10 cellular contexts compared by ENCODE assay signal in the genomic region with DNA sequence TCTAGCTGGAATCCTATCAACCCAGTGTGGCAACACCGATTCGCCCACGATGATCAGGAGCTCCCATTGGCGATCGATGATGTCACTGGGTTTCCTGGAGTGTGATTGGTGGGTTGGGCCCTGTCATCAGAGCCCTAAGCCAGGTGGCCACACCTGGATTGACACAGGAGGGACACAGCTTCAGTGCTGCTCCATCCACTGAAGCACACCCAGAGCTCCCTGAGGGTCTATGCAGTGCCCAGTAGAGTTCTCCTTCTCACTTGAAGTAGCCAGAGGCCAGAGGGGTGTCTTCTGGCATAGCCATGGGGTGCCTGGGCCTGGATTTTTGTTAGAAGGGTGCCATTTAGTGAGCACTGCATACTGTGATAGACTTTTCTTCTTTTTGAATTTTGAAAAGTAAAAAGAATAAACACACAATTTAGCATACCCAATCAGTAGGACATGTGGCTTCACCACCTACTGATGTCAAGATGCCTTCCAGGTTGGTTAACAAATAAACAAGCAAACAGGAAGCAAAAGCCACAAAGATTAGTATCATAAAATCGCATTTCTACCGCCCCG.
DNase-seq lines count a peak whose midpoint lies in the region; TF ChIP-seq lines count a peak whose summit lies in the region.
"Had no signal": no experiment of that assay in that cellular context is flagged by ENCODE, and none has a peak within 500 bp of the region (broad histone marks: within the 10 kb centered on the region; RNA-seq: fewer than 3 reads in every experiment).

No MANE protein-coding gene starts in this region.

- H3K4me3 ChIP-seq in neural progenitor cell, result no peak overlapping the region

- no peak overlapping the region for H3K9ac ChIP-seq in neural progenitor cell

- H3K79me2 ChIP-seq in neural progenitor cell (ENCODE audit: low read depth), result peaks cover 52% of the 10 kb centered on the region

- H3K4me3 Mint-ChIP-seq in chondrocyte (ENCODE audit: unreplicated experiment), result no peak overlapping the region
- H3K4me3 Mint-ChIP-seq in neural progenitor cell, result no peak overlapping the region
- H3K4me3 Mint-ChIP-seq: stimulated activated naive B cell treated with anti-CD40 and anti-IgM and Interleukin-4, amounts not matched to agents 10 μg/mL and 1 μg/mL and 100 μg/mL, for 72 hours had no signal

- H4K20me1 ChIP-seq in neural progenitor cell (ENCODE audit: low read depth), result peaks cover 67% of the 10 kb centered on the region

- H3K36me3 ChIP-seq in neural progenitor cell, result no peaks in the 10 kb centered on the region

- H3K27me3 Mint-ChIP-seq in chondrocyte (ENCODE audit: low read depth), result no peaks in the 10 kb centered on the region
- peaks cover 5% of the 10 kb centered on the region for H3K27me3 Mint-ChIP-seq in neural progenitor cell (ENCODE audit: insufficient read depth, low read depth)
- H3K27me3 Mint-ChIP-seq: stimulated activated naive B cell treated with anti-CD40 and anti-IgM and Interleukin-4, amounts not matched to agents 10 μg/mL and 1 μg/mL and 100 μg/mL, for 72 hours had no signal

- no peaks in the 10 kb centered on the region for H3K4me1 ChIP-seq in neural progenitor cell

- no peaks in the 10 kb centered on the region for H3K9me3 ChIP-seq in neural progenitor cell (ENCODE audit: low read depth)

- DNase-seq in NCI-H526 (lab: John Stamatoyannopoulos, UW) (peak; percentile 20 to 35), NCI-H526 treated with DMSO at 0.1 percent for 48 hours (lab: John Stamatoyannopoulos, UW) (no peak), NCI-H510A treated with DMSO at 0.1 percent for 48 hours (lab: John Stamatoyannopoulos, UW) (peak; percentile 37), chondrocyte (ENCODE audit: low spot score) (peak; percentile 42), occipital lobe (lab: John Stamatoyannopoulos, UW) (peak; percentile 38), neural progenitor cell (ENCODE audit: low spot score) (no peak), AG08395 (ENCODE audit: low spot score) (no peak), AG08396 (ENCODE audit: low spot score) (no peak)
- DNase-seq: RPMI8226; stimulated activated naive B cell treated with anti-CD40 and anti-IgM and Interleukin-4, amounts not matched to agents 10 μg/mL and 1 μg/mL and 100 μg/mL, for 72 hours had no signal

- no peak overlapping the region for H3K4me2 ChIP-seq in neural progenitor cell

- no peak overlapping the region for H3K27ac ChIP-seq in neural progenitor cell

- H3K27me3 ChIP-seq in neural progenitor cell, result no peaks in the 10 kb centered on the region

- H3K9me3 Mint-ChIP-seq in chondrocyte (ENCODE audit: low read depth) (no peaks in the 10 kb centered on the region), neural progenitor cell (peaks cover 5% of the 10 kb centered on the region)
- H3K9me3 Mint-ChIP-seq: stimulated activated naive B cell treated with anti-CD40 and anti-IgM and Interleukin-4, amounts not matched to agents 10 μg/mL and 1 μg/mL and 100 μg/mL, for 72 hours had no signal

- no peak for TF ChIP-seq CTCF in chondrocyte (IDR thresholded peaks at IDR 0.05)
- no peak for TF ChIP-seq CTCF in neural progenitor cell (IDR thresholded peaks at IDR 0.05)

- peaks cover 43% of the 10 kb centered on the region for H3K4me1 Mint-ChIP-seq in chondrocyte (ENCODE audit: low read depth)
- H3K4me1 Mint-ChIP-seq in neural progenitor cell, result peaks cover 24% of the 10 kb centered on the region

- H3K27ac Mint-ChIP-seq in chondrocyte (ENCODE audit: unreplicated experiment) (no peak overlapping the region), neural progenitor cell (no peak overlapping the region)

- H3K36me3 Mint-ChIP-seq in chondrocyte (ENCODE audit: low read depth), result no peaks in the 10 kb centered on the region
- peaks cover 5% of the 10 kb centered on the region for H3K36me3 Mint-ChIP-seq in neural progenitor cell

- no peak overlapping the region for H2AFZ ChIP-seq in neural progenitor cell (replicated peaks)

- H3F3A ChIP-seq in neural progenitor cell (ENCODE audit: low read depth), result no peaks in the 10 kb centered on the region

Comparison
In these comparisons a context has a peak if more than half of its experiments do, and no peak if none do; other contexts are left out.
1. DNase-seq: peak in NCI-H526 (2 of 2), NCI-H510A treated with DMSO at 0.1 percent for 48 hours (single experiment), chondrocyte (single experiment) and occipital lobe (single experiment); none in NCI-H526 treated with DMSO at 0.1 percent for 48 hours (single experiment), neural progenitor cell (single experiment), AG08395 (single experiment) and AG08396 (single experiment).